8 cellular contexts compared by ENCODE assay signal in genomic region chr4:24473309-24473721, GRCh38.
DNase-seq lines count a peak whose midpoint lies in the region; ATAC-seq, FAIRE-seq and TF ChIP-seq lines count a peak whose summit lies in the region.

No MANE protein-coding gene starts in this region.

- 1% methylated on average over 13 of the region's 13 CpGs for WGBS in HepG2 (ENCODE audit: low lambda C conversion rate)
- 0 to 2% methylated on average over 13 of the region's 13 CpGs for WGBS in thyroid gland, 2 donors

- CTCF ChIA-PET in HepG2 (lab: Yijun Ruan, JAX; ENCODE audit: low intra/inter-chr PET ratio, low total read pairs): no interaction called here

- TF ChIP-seq POLR2A in HepG2 (IDR thresholded peaks at IDR 0.05; ENCODE audit: insufficient read depth in 1 of 2, low read depth in 2 of 2, low read length in 2 of 2): no peak
- TF ChIP-seq POLR2A in thyroid gland (IDR thresholded peaks at IDR 0.05): no peak

- TF ChIP-seq EP300 in HepG2 (IDR thresholded peaks at IDR 0.05; ENCODE audit: low read depth in 2 of 2, low read length in 2 of 2) (no peak), HepG2 (CRISPR knock-in tag; IDR thresholded peaks at IDR 0.05; ENCODE audit: borderline replicate concordance) (no peak)

- 0 out of 3 replicates have a peak, but pooled peaks have one; percentile 4 for ATAC-seq in HepG2
- no peak for ATAC-seq in GM18870 (IDR thresholded peaks at IDR 0.05; ENCODE audit: unreplicated experiment)

- DNase-seq in GM10266 (ENCODE audit: extremely low spot score) (peak; percentile 44), choroid plexus epithelial cell (ENCODE audit: low read depth) (peak; percentile 46), HepG2 (ENCODE audit: low spot score) (no peak), thyroid gland (peak; percentile 53 to 63)
- DNase-seq in central memory CD4-positive, alpha-beta T cell: no peak

- no peak for FAIRE-seq in HepG2 (lab: Jason Lieb, UNC)

- intact Hi-C loops in HepG2 (cut with micrococcal nuclease; ENCODE audit: unreplicated experiment) (no loop called here), thyroid gland (cut with DNase I) (no loop called here)

- H3K27me3 ChIP-seq in ACC112 (ENCODE audit: insufficient read depth, low read length) (peaks cover 22% of the 10 kb centered on the region), OCI-LY3 (ENCODE audit: low read depth, low read length) (no peaks in the 10 kb centered on the region), HepG2 (ENCODE audit: control insufficient read depth in 1 of 2, insufficient read depth in 2 of 2, low read length in 2 of 2) (peaks cover 13 to 62% of the 10 kb centered on the region in 2 experiments; a peak in 4 of 5 replicates), thyroid gland (no peaks in the 10 kb centered on the region)

- POLR2A ChIA-PET in HepG2 (lab: Yijun Ruan, JAX): no interaction called here

- H3K36me3 ChIP-seq in ACC112 (ENCODE audit: insufficient read depth, low read length) (no peaks in the 10 kb centered on the region), OCI-LY3 (replicated peaks; ENCODE audit: low read depth, low read length) (no peaks in the 10 kb centered on the region), HepG2 (replicated peaks in 1 of 2; ENCODE audit: control insufficient read depth in 1 of 2, insufficient read depth in 2 of 2, low read length in 2 of 2) (no peaks in the 10 kb centered on the region), thyroid gland (no peaks in the 10 kb centered on the region)

- H3K79me2 ChIP-seq in ACC112 (ENCODE audit: control insufficient read depth, insufficient read depth, low read length, unreplicated experiment) (no peaks in the 10 kb centered on the region), OCI-LY3 (ENCODE audit: low read length) (no peaks in the 10 kb centered on the region), HepG2 (ENCODE audit: insufficient read depth, low read length) (no peaks in the 10 kb centered on the region)

- H3K4me3 ChIP-seq in ACC112 (ENCODE audit: low read depth, low read length): peak overlapping the region; percentile 88
- peak overlapping the region; percentile 88 for H3K4me3 ChIP-seq in OCI-LY3 (ENCODE audit: low read length)
- H3K4me3 ChIP-seq in choroid plexus epithelial cell (ENCODE audit: low read depth, low read length): peak overlapping the region; percentile 68
- peak overlapping the region in 2 of 3 experiments; percentile 61 to 66; a peak in 3 of 6 replicates for H3K4me3 ChIP-seq in HepG2 (replicated peaks in 1 of 3; ENCODE audit: insufficient read depth in 1 of 3, low read depth in 2 of 3, low read length in 3 of 3)
- peak overlapping the region; percentile 28 to 55 (median 52) for H3K4me3 ChIP-seq in thyroid gland (replicated peaks in 1 of 3)

- H3K4me1 ChIP-seq in ACC112 (ENCODE audit: control insufficient read depth, insufficient read depth, low read length, unreplicated experiment) (peaks cover 6% of the 10 kb centered on the region), OCI-LY3 (ENCODE audit: low read length) (0 out of 2 replicates have a peak, but pooled peaks cover 5% of the 10 kb centered on the region), HepG2 (ENCODE audit: insufficient read depth, low read length) (0 out of 2 replicates have a peak, but pooled peaks cover 4% of the 10 kb centered on the region), thyroid gland (peaks cover 0 to 15% of the 10 kb centered on the region in 2 donors)

- H4K20me1 ChIP-seq in OCI-LY3 (ENCODE audit: insufficient read depth, low read length) (no peaks in the 10 kb centered on the region), HepG2 (ENCODE audit: insufficient read depth, low read length) (no peaks in the 10 kb centered on the region)

- H3K9ac ChIP-seq in OCI-LY3 (ENCODE audit: low read length) (peak overlapping the region; percentile 51), HepG2 (ENCODE audit: insufficient read depth, low read depth, low read length) (no peak overlapping the region)

- TF ChIP-seq RAD21 in HepG2 (CRISPR knock-in tag; IDR thresholded peaks at IDR 0.05): no peak

- H3K27ac ChIP-seq in ACC112 (ENCODE audit: low read depth, low read length) (no peak overlapping the region), OCI-LY3 (ENCODE audit: low read length) (no peak overlapping the region), HepG2 (ENCODE audit: extremely low read length, insufficient read depth, low read length) (no peak overlapping the region), thyroid gland (peak overlapping the region; percentile 74 to 80 (median 77))

- H3K9me3 ChIP-seq in OCI-LY3 (ENCODE audit: insufficient read depth, low read length) (no peaks in the 10 kb centered on the region), HepG2 (ENCODE audit: low read length) (no peaks in the 10 kb centered on the region), thyroid gland (no peaks in the 10 kb centered on the region)

- TF ChIP-seq CTCF in GM10266 (IDR thresholded peaks at IDR 0.05; ENCODE audit: control insufficient read depth, insufficient read depth, low read depth, missing control alignments): no peak
- no peak; the same call in 1 of the 2 replicates for TF ChIP-seq CTCF in OCI-LY3 (IDR thresholded peaks at IDR 0.05; ENCODE audit: low read depth, low read length)
- TF ChIP-seq CTCF in choroid plexus epithelial cell (conservative IDR thresholded peaks at IDR 0.05; ENCODE audit: low read depth, low read length): no peak
- TF ChIP-seq CTCF in HepG2 (CRISPR knock-in tag; IDR thresholded peaks at IDR 0.05): no peak
- TF ChIP-seq CTCF in thyroid gland (IDR thresholded peaks at IDR 0.05): peak in 1 of 6 experiments; percentile 7

- H2AFZ ChIP-seq in ACC112 (ENCODE audit: low read length, unreplicated experiment) (peak overlapping the region; percentile 67), OCI-LY3 (ENCODE audit: low read depth, low read length) (peak overlapping the region; percentile 68), HepG2 (ENCODE audit: low read length) (no peak overlapping the region)

- H3K4me2 ChIP-seq in OCI-LY3 (ENCODE audit: low read length): peak overlapping the region; percentile 71
- peak overlapping the region; percentile 77 for H3K4me2 ChIP-seq in HepG2 (ENCODE audit: low read depth, low read length)

- in situ Hi-C loops in HepG2 (cut with HindIII; ENCODE audit: extremely low pct_ligation_motif_present, low pct_unique_long_range_greater_than_20kb): no loop called here

- BruUV-seq in HepG2 (replicated peaks; lab: Mats Ljungman, UMichigan): no TSS peak

TF ChIP-seq in HepG2, 621 proteins besides CTCF, POLR2A, EP300 and RAD21 (continues in another document):
- no peak for TF ChIP-seq MZF1 (CRISPR knock-in tag; IDR thresholded peaks at IDR 0.05; ENCODE audit: borderline replicate concordance)
- TF ChIP-seq NFE2 (CRISPR knock-in tag; IDR thresholded peaks at IDR 0.05): no peak
- no peak for TF ChIP-seq TCF7 (IDR thresholded peaks at IDR 0.05; ENCODE audit: low read depth)
- no peak for TF ChIP-seq ZNF619 (CRISPR knock-in tag; IDR thresholded peaks at IDR 0.05)
- no peak for TF ChIP-seq RBM39 (IDR thresholded peaks at IDR 0.05; ENCODE audit: low read depth, low read length, poor library complexity, severe bottlenecking)
- no peak for TF ChIP-seq HOXA5 (CRISPR knock-in tag; IDR thresholded peaks at IDR 0.05)
- TF ChIP-seq ZNF580 (CRISPR knock-in tag; IDR thresholded peaks at IDR 0.05; ENCODE audit: borderline replicate concordance, low read depth): no peak
- TF ChIP-seq ZNF225 (CRISPR knock-in tag; IDR thresholded peaks at IDR 0.05): no peak
- TF ChIP-seq PRDM15 (CRISPR knock-in tag; IDR thresholded peaks at IDR 0.05): no peak
- TF ChIP-seq TFAP4 (IDR thresholded peaks at IDR 0.05; ENCODE audit: borderline replicate concordance, low read depth): no peak
- no peak for TF ChIP-seq SKI (IDR thresholded peaks at IDR 0.05; ENCODE audit: partially characterized antibody)
- TF ChIP-seq ZKSCAN1 (IDR thresholded peaks at IDR 0.05; ENCODE audit: low read length): no peak
- TF ChIP-seq MAX (IDR thresholded peaks at IDR 0.05): no peak
- no peak for TF ChIP-seq ZSCAN25 (CRISPR knock-in tag; IDR thresholded peaks at IDR 0.05)
- no peak for TF ChIP-seq SMARCE1 (IDR thresholded peaks at IDR 0.05; ENCODE audit: borderline replicate concordance)

Comparison
In these comparisons a context has a peak if more than half of its experiments do, and no peak if none do; other contexts are left out.
1. H3K27ac ChIP-seq: peak in thyroid gland (3 of 3); none in ACC112 (single experiment), OCI-LY3 (single experiment) and HepG2 (single experiment).
2. DNase-seq: peak in GM10266 (single experiment), choroid plexus epithelial cell (single experiment) and thyroid gland (2 of 2); none in HepG2 (single experiment) and central memory CD4-positive, alpha-beta T cell (single experiment).
3. Peak in every context shown above with its lines, with median percentiles within 50 percentile points of each other: H3K4me3 ChIP-seq.